ENCODE assay signal across 16 cellular contexts in the genomic region with DNA sequence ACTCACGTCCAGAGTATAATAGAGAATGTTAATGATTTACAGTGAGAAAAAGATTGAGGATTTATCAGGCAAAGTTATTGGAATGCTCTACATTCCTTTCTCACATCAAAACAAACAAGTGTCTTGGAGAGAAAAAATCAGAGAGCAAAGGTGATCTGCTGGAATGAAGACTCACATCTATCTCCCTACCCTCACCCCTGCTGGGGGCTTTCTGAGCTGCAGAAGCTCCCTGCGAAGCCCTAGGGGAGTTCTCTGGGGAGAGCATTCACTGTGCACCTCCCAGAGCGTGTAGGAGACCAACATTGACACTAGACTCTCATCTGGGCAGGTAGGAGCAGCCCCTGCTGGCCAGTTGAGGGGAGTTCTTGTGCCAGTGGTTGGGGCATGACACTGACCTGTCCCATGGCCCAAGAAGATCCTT.
A peak's percentile ranks its signal among the peaks of the same experiment; 100 is the strongest.
DNase-seq lines count a peak whose midpoint lies in the region; ATAC-seq, FAIRE-seq and TF ChIP-seq lines count a peak whose summit lies in the region.
"Had no signal": no experiment of that assay in that cellular context is flagged by ENCODE, and none has a peak within 500 bp of the region (broad histone marks: within the 10 kb centered on the region; RNA-seq: fewer than 3 reads in every experiment).

No MANE protein-coding gene starts in this region.

- WGBS in thyroid gland, 2 donors = 55 to 57% methylated on average over 3 of the region's 3 CpGs

- POLR2A ChIA-PET in T-cell (lab: Charles Lee) = no interaction called here

- H3K27ac ChIP-seq in thyroid gland = no peak overlapping the region
- H3K27ac ChIP-seq: epithelial cell of prostate, spleen, stomach had no signal

- peak; percentile 49 for FAIRE-seq in GM18507 (lab: Jason Lieb, UNC)
- FAIRE-seq in RCC 7860 (lab: Jason Lieb, UNC) = no peak

- H3K9me3 Mint-ChIP-seq in progenitor cell of endocrine pancreas (ENCODE audit: low read depth) = no peaks in the 10 kb centered on the region
- peaks cover 2 to 11% (median 4%) of the 10 kb centered on the region in 3 donors for H3K9me3 Mint-ChIP-seq in T-cell

- H3K4me3 ChIP-seq in thyroid gland (replicated peaks in 1 of 3) = no peak overlapping the region
- H3K4me3 ChIP-seq: HAP-1, spleen, stomach had no signal

- no peaks in the 10 kb centered on the region for H3K9me3 ChIP-seq in thyroid gland
- H3K9me3 ChIP-seq: HAP-1, spleen, stomach had no signal

- H3K4me1 ChIP-seq in thyroid gland = no peaks in the 10 kb centered on the region
- H3K4me1 ChIP-seq: HAP-1, spleen had no signal

- H3K4me1 Mint-ChIP-seq in progenitor cell of endocrine pancreas (ENCODE audit: low read depth) (no peaks in the 10 kb centered on the region), T-cell (no peaks in the 10 kb centered on the region)

- intact Hi-C loops in thyroid gland (cut with DNase I) = no loop called here

- no peak for DNase-seq in GM18507 (ENCODE audit: extremely low spot score, insufficient read length, low read depth)
- peak; percentile 23 for DNase-seq in RCC 7860 (ENCODE audit: low spot score)
- DNase-seq in progenitor cell of endocrine pancreas (ENCODE audit: low spot score, unreplicated experiment) = no peak
- DNase-seq in T-cell = no peak
- no peak for DNase-seq in thyroid gland
- no peak for DNase-seq in AG08395 (ENCODE audit: low spot score)
- no peak for DNase-seq in stimulated activated CD4-positive, alpha-beta T cell treated with anti-CD3 and anti-CD28 coated beads, Interleukin-4, amount 100 ng/mL, for 1 hour
- DNase-seq: activated CD8-positive, alpha-beta T cell treated with anti-CD3 and anti-CD28 coated beads, Interleukin-2, amount 10 ng/mL, durations not matched to agents 7 days and 5 days; amniotic stem cell; EL; MV-4-11; spleen; stomach had no signal

- H3K36me3 ChIP-seq in thyroid gland = no peaks in the 10 kb centered on the region
- H3K36me3 ChIP-seq: HAP-1, spleen, stomach had no signal

- H3K27me3 ChIP-seq in thyroid gland = no peaks in the 10 kb centered on the region
- H3K27me3 ChIP-seq: spleen, stomach had no signal

- TF ChIP-seq CTCF in progenitor cell of endocrine pancreas (IDR thresholded peaks at IDR 0.05; ENCODE audit: unreplicated experiment) = peak; percentile 33
- TF ChIP-seq CTCF in thyroid gland (IDR thresholded peaks at IDR 0.05) = no peak

- ATAC-seq in HG02623 (IDR thresholded peaks at IDR 0.05; ENCODE audit: unreplicated experiment) (peak; percentile 41), T-cell (replicated peaks in 1 of 4) (no peak)
- ATAC-seq: activated CD8-positive, alpha-beta T cell treated with anti-CD3 and anti-CD28 coated beads, Interleukin-2, amount 10 ng/mL, durations not matched to agents 7 days and 5 days had no signal

- TF ChIP-seq POLR2A in thyroid gland (IDR thresholded peaks at IDR 0.05) = no peak

- H3K4me3 Mint-ChIP-seq in progenitor cell of endocrine pancreas (ENCODE audit: low read depth) (no peak overlapping the region), T-cell (no peak overlapping the region)
- H3K4me3 Mint-ChIP-seq: activated CD8-positive, alpha-beta T cell treated with anti-CD3 and anti-CD28 coated beads, Interleukin-2, amount 10 ng/mL, durations not matched to agents 7 days and 5 days had no signal

- CTCF ChIA-PET in T-cell (lab: Charles Lee) = no interaction called here

- H3K36me3 Mint-ChIP-seq in progenitor cell of endocrine pancreas (ENCODE audit: insufficient read depth) (no peaks in the 10 kb centered on the region), T-cell (no peaks in the 10 kb centered on the region)

- H3K27me3 Mint-ChIP-seq in progenitor cell of endocrine pancreas (no peaks in the 10 kb centered on the region), T-cell (peaks cover 0 to 3% of the 10 kb centered on the region in 2 donors)

- H3K27ac Mint-ChIP-seq in progenitor cell of endocrine pancreas = no peak overlapping the region
- H3K27ac Mint-ChIP-seq in T-cell = no peak overlapping the region
- H3K27ac Mint-ChIP-seq: activated CD8-positive, alpha-beta T cell treated with anti-CD3 and anti-CD28 coated beads, Interleukin-2, amount 10 ng/mL, durations not matched to agents 7 days and 5 days had no signal
